ENCODE assay signal across 29 cellular contexts in the genomic region with DNA sequence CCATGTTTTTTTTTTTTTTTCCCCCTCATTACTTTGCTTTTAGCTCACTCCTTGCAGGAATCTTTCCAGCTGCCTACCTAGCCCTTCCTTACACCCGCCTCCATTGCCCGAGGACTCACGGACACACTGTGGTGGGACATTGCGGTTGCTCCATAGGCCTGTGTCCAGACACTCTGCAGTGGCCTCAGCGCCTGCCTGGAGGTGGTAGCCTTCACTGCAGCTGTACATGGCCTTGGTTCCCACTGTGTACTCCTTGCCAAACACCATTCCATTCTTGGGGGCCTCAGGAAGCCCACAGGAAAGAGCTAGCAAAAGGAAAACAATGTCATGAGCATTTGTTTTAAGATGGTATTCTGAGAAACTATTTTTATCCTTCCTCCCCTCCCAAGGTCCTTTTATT.
"Had no signal": no experiment of that assay in that cellular context is flagged by ENCODE, and none has a peak within 500 bp of the region (broad histone marks: within the 10 kb centered on the region; RNA-seq: fewer than 3 reads in every experiment).

No MANE protein-coding gene starts in this region.

- DNase-seq: kidney glomerular epithelial cell; left cardiac atrium; mesendoderm; naive B cell; natural killer cell; nephron progenitor cell; occipital lobe; ovary; stimulated activated CD4-positive, alpha-beta T cell treated with anti-CD3 and anti-CD28 coated beads, Interleukin-12 subunit alpha, Interleukin-12 subunit beta, amount 100 ng/mL, for 4 hours; stimulated activated CD4-positive, alpha-beta T cell treated with anti-CD3 and anti-CD28 coated beads, Interleukin-15, amount 100 ng/mL, for 24 hours; stimulated activated CD4-positive, alpha-beta T cell treated with anti-CD3 and anti-CD28 coated beads, Interleukin-2, amount 100 ng/mL, for 24 hours; stimulated activated CD4-positive, alpha-beta T cell treated with anti-CD3 and anti-CD28 coated beads, Interleukin-4, amount 100 ng/mL, for 1 hour; stimulated activated naive CD4-positive, alpha-beta T cell; tibial artery; trophoblast cell; uterus had no signal

- H3K4me1 ChIP-seq: suprapubic skin, uterus had no signal

- H2AFZ ChIP-seq: hepatocyte, neural progenitor cell had no signal

- H3K4me2 ChIP-seq: hepatocyte, neural progenitor cell had no signal

- H3K79me2 ChIP-seq: hepatocyte had no signal

- ATAC-seq: left cardiac atrium; left lobe of liver; natural killer cell; sciatic nerve; stimulated activated effector memory CD8-positive, alpha-beta T cell treated with anti-CD3 and anti-CD28 coated beads, Interleukin-12 subunit alpha, Interleukin-12 subunit beta, amount 100 ng/mL, for 72 hours had no signal

- H3K4me1 Mint-ChIP-seq: mesothelial cell of epicardium; naive B cell; natural killer cell; nephron progenitor cell; neural progenitor cell; stimulated activated effector memory CD8-positive, alpha-beta T cell treated with anti-CD3 and anti-CD28 coated beads, Interleukin-12 subunit alpha, Interleukin-12 subunit beta, amount 100 ng/mL, for 72 hours had no signal

- H3K27ac Mint-ChIP-seq: mesothelial cell of epicardium; naive B cell; natural killer cell; nephron progenitor cell; neural progenitor cell; progenitor cell of endocrine pancreas; stimulated activated effector memory CD8-positive, alpha-beta T cell treated with anti-CD3 and anti-CD28 coated beads, Interleukin-12 subunit alpha, Interleukin-12 subunit beta, amount 100 ng/mL, for 72 hours; stimulated activated naive CD8-positive, alpha-beta T cell treated with anti-CD3 and anti-CD28 coated beads, Interleukin-15, Interleukin-2, amounts not matched to agents 100 ng/mL and 50 ng/mL, for 24 hours had no signal

- H3K36me3 Mint-ChIP-seq: mesothelial cell of epicardium; naive B cell; natural killer cell; stimulated activated effector memory CD8-positive, alpha-beta T cell treated with anti-CD3 and anti-CD28 coated beads, Interleukin-12 subunit alpha, Interleukin-12 subunit beta, amount 100 ng/mL, for 72 hours had no signal

- H3K27ac ChIP-seq: hepatocyte, neural progenitor cell, neutrophil, ovary, right atrium auricular region, skin epidermis, suprapubic skin, thoracic aorta, tibial artery, uterus had no signal

- H3K27me3 ChIP-seq: hepatocyte, neural progenitor cell, neutrophil, ovary, right atrium auricular region, tibial artery, uterus had no signal

- H3K9ac ChIP-seq: neural progenitor cell had no signal

- H3K4me3 Mint-ChIP-seq: mesothelial cell of epicardium; naive B cell; natural killer cell; nephron progenitor cell; neural progenitor cell; stimulated activated effector memory CD8-positive, alpha-beta T cell treated with anti-CD3 and anti-CD28 coated beads, Interleukin-12 subunit alpha, Interleukin-12 subunit beta, amount 100 ng/mL, for 72 hours; stimulated activated naive CD8-positive, alpha-beta T cell treated with anti-CD3 and anti-CD28 coated beads, Interleukin-15, Interleukin-2, amounts not matched to agents 100 ng/mL and 50 ng/mL, for 24 hours had no signal

- H3K9me3 ChIP-seq: neutrophil, ovary, right atrium auricular region, suprapubic skin, thoracic aorta, tibial artery, uterus had no signal

- H3K9me3 Mint-ChIP-seq: natural killer cell; stimulated activated effector memory CD8-positive, alpha-beta T cell treated with anti-CD3 and anti-CD28 coated beads, Interleukin-12 subunit alpha, Interleukin-12 subunit beta, amount 100 ng/mL, for 72 hours; stimulated activated naive CD8-positive, alpha-beta T cell treated with anti-CD3 and anti-CD28 coated beads, Interleukin-15, Interleukin-2, amounts not matched to agents 100 ng/mL and 50 ng/mL, for 24 hours had no signal
